In genomic region chr6:15543262-15543917, GRCh38 we compare ENCODE assay signal across 16 cellular contexts.
"Had no signal": no experiment of that assay in that cellular context is flagged by ENCODE, and none has a peak within 500 bp of the region (broad histone marks: within the 10 kb centered on the region; RNA-seq: fewer than 3 reads in every experiment).

No MANE protein-coding gene starts in this region.

- H3K36me3 ChIP-seq: transverse colon had no signal

- H3K4me3 ChIP-seq: body of pancreas, transverse colon had no signal

- H3K27ac Mint-ChIP-seq: activated naive CD8-positive, alpha-beta T cell; T-helper 1 cell treated with Interleukin-12 subunit alpha and Interleukin-12 subunit beta and Interleukin-4 antibody, amounts not matched to agents 30 μg/mL and 1 μg/mL, for 36 hours; WTC11 had no signal

- ATAC-seq: body of pancreas; esophagus mucosa; left lobe of liver; naive thymus-derived CD4-positive, alpha-beta T cell; WTC11 had no signal

- H3K9me3 ChIP-seq: body of pancreas, transverse colon had no signal

- H3K9me3 Mint-ChIP-seq: T-helper 1 cell treated with Interleukin-12 subunit alpha and Interleukin-12 subunit beta and Interleukin-4 antibody, amounts not matched to agents 30 μg/mL and 1 μg/mL, for 36 hours had no signal

- H3K4me3 Mint-ChIP-seq: activated naive CD8-positive, alpha-beta T cell; naive thymus-derived CD4-positive, alpha-beta T cell; T-helper 1 cell treated with Interleukin-12 subunit alpha and Interleukin-12 subunit beta and Interleukin-4 antibody, amounts not matched to agents 30 μg/mL and 1 μg/mL, for 36 hours; WTC11 had no signal

- H3K4me1 ChIP-seq: body of pancreas, transverse colon had no signal

- H3K27ac ChIP-seq: transverse colon had no signal

- H3K27me3 Mint-ChIP-seq: activated naive CD8-positive, alpha-beta T cell; naive thymus-derived CD4-positive, alpha-beta T cell had no signal

- H3K27me3 ChIP-seq: body of pancreas, transverse colon had no signal

- DNase-seq: activated CD4-positive, alpha-beta T cell treated with anti-CD3 and anti-CD28 coated beads for 48 hours; activated CD8-positive, alpha-beta memory T cell treated with anti-CD3 and anti-CD28 coated beads, Interleukin-2, amount 50 U/mL, for 48 hours; activated gamma-delta T cell treated with Interleukin-2 at 50 U/mL for 16 hours; amniotic stem cell; caudate nucleus; mammary epithelial cell; naive thymus-derived CD4-positive, alpha-beta T cell; stimulated activated CD4-positive, alpha-beta T cell treated with anti-CD3 and anti-CD28 coated beads, Interleukin-12 subunit alpha, Interleukin-12 subunit beta, amount 100 ng/mL, for 4 hours; stimulated activated CD4-positive, alpha-beta T cell treated with anti-CD3 and anti-CD28 coated beads, Interleukin-2, amount 100 ng/mL, for 24 hours; transverse colon had no signal
